8 cellular contexts compared by ENCODE assay signal in the genomic region with DNA sequence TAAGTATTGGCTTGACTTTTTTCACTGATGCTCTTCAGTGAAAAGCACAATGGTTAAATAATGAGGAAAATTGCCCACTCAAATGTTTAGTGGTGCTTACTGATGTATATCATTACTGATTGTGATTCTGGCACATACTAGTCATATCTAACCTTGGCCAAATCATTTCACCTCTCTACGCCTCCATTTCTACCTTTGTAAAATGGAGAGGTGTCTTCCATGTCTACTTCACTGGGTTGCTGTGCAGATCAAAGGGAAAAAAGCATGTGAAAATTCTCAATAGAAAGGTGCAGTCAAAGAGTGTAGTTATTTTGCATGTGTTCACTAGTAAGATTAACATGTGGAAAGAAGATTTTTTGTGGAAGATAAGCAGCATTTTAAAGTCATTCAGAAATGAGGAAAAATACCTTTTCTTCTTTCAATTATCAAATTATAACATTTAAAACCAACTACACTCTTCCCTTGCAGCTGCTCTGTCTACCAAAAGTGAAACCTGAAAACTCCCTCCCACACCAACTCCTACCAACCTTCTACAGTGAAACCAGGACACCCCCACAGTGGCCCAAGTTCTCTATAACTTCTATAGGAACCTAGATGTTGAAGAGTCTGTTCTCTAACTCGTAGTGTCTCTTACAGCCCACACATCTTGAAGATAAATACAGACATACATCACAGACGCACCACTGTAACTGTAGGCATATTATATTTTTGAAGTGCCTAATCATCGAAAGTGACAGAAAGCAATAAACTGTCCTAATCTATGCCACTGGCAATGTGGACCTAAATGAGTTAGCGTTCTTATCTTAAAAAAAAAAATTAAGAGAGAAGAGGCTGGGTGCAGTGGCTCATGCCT. TPM values are rescaled to one million over a fixed set of nuclear protein-coding genes. Genes with fewer than 3 reads are reported as not detected.
A peak's percentile ranks its signal among the peaks of the same experiment; 100 is the strongest.
DNase-seq lines count a peak whose midpoint lies in the region; ATAC-seq and TF ChIP-seq lines count a peak whose summit lies in the region.

No MANE protein-coding gene starts in this region.

- DNase-seq in CD4-positive, alpha-beta T cell: peak in 3 of 10 experiments; percentile 13 to 16 (median 13)
- peak; percentile 57 to 71 for DNase-seq in activated T-cell treated with anti-CD3 and anti-CD28 coated beads, Interleukin-2, amount 50 U/mL, for 72 hours
- peak; percentile 63 for DNase-seq in stimulated activated CD4-positive, alpha-beta T cell treated with anti-CD3 and anti-CD28 coated beads, Interleukin-2, amount 100 ng/mL, for 4 hours (ENCODE audit: low read depth)
- no peak for DNase-seq in NCI-H748 (lab: John Stamatoyannopoulos, UW; ENCODE audit: unreplicated experiment)
- no peak for DNase-seq in C1 segment of cervical spinal cord (lab: John Stamatoyannopoulos, UW)
- DNase-seq in effector CD8-positive, alpha-beta T cell (lab: John Stamatoyannopoulos, UW): no peak

- no peaks in the 10 kb centered on the region for H3K27me3 Mint-ChIP-seq in CD4-positive, alpha-beta T cell
- H3K27me3 Mint-ChIP-seq in activated T-cell treated with anti-CD3 and anti-CD28 coated beads, Interleukin-2, amount 50 U/mL, for 72 hours (ENCODE audit: low read depth): no peaks in the 10 kb centered on the region

- no peaks in the 10 kb centered on the region for H3K9me3 Mint-ChIP-seq in CD4-positive, alpha-beta T cell
- no peaks in the 10 kb centered on the region for H3K9me3 Mint-ChIP-seq in activated T-cell treated with anti-CD3 and anti-CD28 coated beads, Interleukin-2, amount 50 U/mL, for 72 hours

- H3K27me3 ChIP-seq in CD4-positive, alpha-beta T cell (ENCODE audit: control insufficient read depth, insufficient read depth, low read length): no peaks in the 10 kb centered on the region

- TF ChIP-seq CTCF in CD4-positive, alpha-beta T cell (IDR thresholded peaks at IDR 0.05): no peak

- H3K36me3 Mint-ChIP-seq in CD4-positive, alpha-beta T cell (ENCODE audit: low read depth): peaks cover 9% of the 10 kb centered on the region
- H3K36me3 Mint-ChIP-seq in activated T-cell treated with anti-CD3 and anti-CD28 coated beads, Interleukin-2, amount 50 U/mL, for 72 hours (ENCODE audit: insufficient read depth in 2 of 2): no peaks in the 10 kb centered on the region

- CTCF ChIA-PET in CD4-positive, alpha-beta T cell (lab: Charles Lee): interaction anchor here (1.2 to 2.6 kb wide), 4 partner anchors 17 to 239 kb away, joined by 3 to 10 read pairs (median 4); a partner anchor contains a TSS

- H3K4me1 Mint-ChIP-seq in CD4-positive, alpha-beta T cell (ENCODE audit: low read depth): peaks cover 94% of the 10 kb centered on the region
- H3K4me1 Mint-ChIP-seq in activated T-cell treated with anti-CD3 and anti-CD28 coated beads, Interleukin-2, amount 50 U/mL, for 72 hours (ENCODE audit: low read depth): peaks cover 84% of the 10 kb centered on the region

- peak; percentile 81 for ATAC-seq in CD4-positive, alpha-beta T cell (ENCODE audit: poor library complexity)
- ATAC-seq in GM19455 (IDR thresholded peaks at IDR 0.05; ENCODE audit: unreplicated experiment) (peak; percentile 86), HG03457 (IDR thresholded peaks at IDR 0.05; ENCODE audit: unreplicated experiment) (peak; percentile 73)
- ATAC-seq in activated T-cell treated with anti-CD3 and anti-CD28 coated beads, Interleukin-2, amount 50 U/mL, for 72 hours (replicated peaks in 1 of 2): peak; percentile 87 to 88

- POLR2A ChIA-PET in CD4-positive, alpha-beta T cell (lab: Charles Lee): interaction anchor here (0.8 to 2.6 kb wide), 13 partner anchors 11 to 330 kb away, joined by 3 to 16 read pairs (median 4); a partner anchor contains a TSS

- intact Hi-C loops in CD4-positive, alpha-beta T cell (cut with DNase I, micrococcal nuclease): loop anchor here in 1 of 2 experiments (1.0 to 10.0 kb wide), 4 partner anchors 17 to 409 kb away; a partner anchor contains a TSS

- H3K27ac Mint-ChIP-seq in CD4-positive, alpha-beta T cell: peak overlapping the region; percentile 94
- peak overlapping the region; percentile 92 for H3K27ac Mint-ChIP-seq in activated T-cell treated with anti-CD3 and anti-CD28 coated beads, Interleukin-2, amount 50 U/mL, for 72 hours

- no peaks in the 10 kb centered on the region for H3K9me3 ChIP-seq in CD4-positive, alpha-beta T cell (ENCODE audit: control insufficient read depth, low read length)

- peak overlapping the region; percentile 69 for H3K27ac ChIP-seq in CD4-positive, alpha-beta T cell (ENCODE audit: low read depth, low read length)

- peak overlapping the region; percentile 92 for H3K4me3 Mint-ChIP-seq in CD4-positive, alpha-beta T cell
- peak overlapping the region; percentile 89 to 94 for H3K4me3 Mint-ChIP-seq in activated T-cell treated with anti-CD3 and anti-CD28 coated beads, Interleukin-2, amount 50 U/mL, for 72 hours

RNA-seq across cellular contexts. Expression of a gene that starts 1.4 kb away (rescaled TPM):
- 1 to 10 TPM; 4.0 to 4.7 TPM for total RNA-seq in CD4-positive, alpha-beta T cell
- 1 to 10 TPM; 1.4 to 2.2 TPM for total RNA-seq in activated T-cell treated with anti-CD3 and anti-CD28 coated beads, Interleukin-2, amount 50 U/mL, for 72 hours

RNA-seq across cellular contexts. Expression of a gene that starts 17.2 kb away (rescaled TPM):
- total RNA-seq in CD4-positive, alpha-beta T cell: 10 to 100 TPM; 27.0 to 30.3 TPM
- total RNA-seq in activated T-cell treated with anti-CD3 and anti-CD28 coated beads, Interleukin-2, amount 50 U/mL, for 72 hours: 10 to 100 TPM; 27.0 to 28.7 TPM

Comparison
In these comparisons a context has a peak if more than half of its experiments do, and no peak if none do; other contexts are left out.
1. DNase-seq: peak in activated T-cell treated with anti-CD3 and anti-CD28 coated beads, Interleukin-2, amount 50 U/mL, for 72 hours (2 of 2) and stimulated activated CD4-positive, alpha-beta T cell treated with anti-CD3 and anti-CD28 coated beads, Interleukin-2, amount 100 ng/mL, for 4 hours (single experiment); none in NCI-H748 (single experiment), C1 segment of cervical spinal cord (0 of 14) and effector CD8-positive, alpha-beta T cell (single experiment).
2. Peak in every context shown above with its lines, with median percentiles within 50 percentile points of each other: ATAC-seq.